Comparison of ENCODE assay signal across 9 cellular contexts in genomic region chr7:102291056-102291915, GRCh38. TPM values are rescaled to one million over a fixed set of nuclear protein-coding genes. Genes with fewer than 3 reads are reported as not detected.
DNase-seq lines count a peak whose midpoint lies in the region; ATAC-seq and TF ChIP-seq lines count a peak whose summit lies in the region.
"Had no signal": no experiment of that assay in that cellular context is flagged by ENCODE, and none has a peak within 500 bp of the region (broad histone marks: within the 10 kb centered on the region; RNA-seq: fewer than 3 reads in every experiment).

No MANE protein-coding gene starts in this region.

- no peak for TF ChIP-seq CTCF in GM13976 (IDR thresholded peaks at IDR 0.05; ENCODE audit: borderline replicate concordance, control extremely low read depth, extremely low read depth, insufficient read depth, missing control alignments)
- TF ChIP-seq CTCF in foreskin keratinocyte (conservative IDR thresholded peaks at IDR 0.05) = no peak
- TF ChIP-seq CTCF in tibial nerve (IDR thresholded peaks at IDR 0.05) = no peak

- H3K36me3 ChIP-seq in tibial nerve = no peaks in the 10 kb centered on the region

- H3K4me1 ChIP-seq in foreskin keratinocyte (no peaks in the 10 kb centered on the region), tibial nerve (peaks cover 0 to 28% (median 13%) of the 10 kb centered on the region in 4 donors)

- no peak overlapping the region for H3K4me3 ChIP-seq in tibial nerve

- H3K27ac ChIP-seq in foreskin keratinocyte (no peak overlapping the region), tibial nerve (no peak overlapping the region)

- no peak for TF ChIP-seq POLR2A in tibial nerve (IDR thresholded peaks at IDR 0.05)

- H3K9me3 ChIP-seq in tibial nerve = no peaks in the 10 kb centered on the region

- intact Hi-C loops in head of caudate nucleus (cut with DNase I) = no loop called here

- DNase-seq in GM13976 (ENCODE audit: low spot score) (peak; percentile 86), foreskin keratinocyte (no peak), hepatic stellate cell (ENCODE audit: low spot score) (no peak), head of caudate nucleus (no peak), medulla oblongata (ENCODE audit: extremely low spot score) (no peak), tibial nerve (ENCODE audit: low spot score in 2 of 2) (no peak)
- DNase-seq: NCI-H1930 had no signal

- peaks cover 29% of the 10 kb centered on the region for H3K27me3 ChIP-seq in foreskin keratinocyte
- H3K27me3 ChIP-seq in tibial nerve = no peaks in the 10 kb centered on the region

- no peak for TF ChIP-seq EP300 in tibial nerve (IDR thresholded peaks at IDR 0.05)

- ATAC-seq in GM19463 (IDR thresholded peaks at IDR 0.05; ENCODE audit: unreplicated experiment) (peak; percentile 48), HG03442 (IDR thresholded peaks at IDR 0.05; ENCODE audit: unreplicated experiment) (peak; percentile 49), foreskin keratinocyte (peak; percentile 9)

- WGBS in tibial nerve, 2 donors = 77 to 80% methylated on average over 16 to 18 of the region's 18 CpGs

- in situ Hi-C loops in GM13976 (cut with MboI; ENCODE audit: low sequenced_read_pairs, unreplicated experiment) = no loop called here

RNA-seq across cellular contexts. Expression of gene SH2B2, which starts 4.6 kb away (rescaled TPM):
- total RNA-seq in foreskin keratinocyte (0.35 and 0.41 TPM in 2 replicates), tibial nerve (10 to 100 TPM in 1 of 4 donors, 1 to 10 TPM in 3; 2.4 to 10.8 (median 7.6) TPM)
- 0.45 and 0.48 TPM in 2 replicates for polyA plus RNA-seq in foreskin keratinocyte
